In genomic region chr10:102597131-102597891, GRCh38 we compare ENCODE assay signal across 2 cellular contexts.
A peak's percentile ranks its signal among the peaks of the same experiment; 100 is the strongest.
TF ChIP-seq lines count a peak whose summit lies in the region.

No MANE protein-coding gene starts in this region.

TF ChIP-seq in H1, 55 proteins besides CTCF, POLR2A, EP300 and RAD21:
- TF ChIP-seq SIN3A (conservative IDR thresholded peaks at IDR 0.05 in 1 of 2, IDR thresholded peaks at IDR 0.05 in 1 of 2; ENCODE audit: low read depth in 1 of 2, low read length in 2 of 2) (no peak), NANOG (IDR thresholded peaks at IDR 0.05; ENCODE audit: insufficient read depth, low read depth, low read length, poor library complexity, severe bottlenecking) (no peak), SRF (IDR thresholded peaks at IDR 0.05; ENCODE audit: low read depth, low read length) (no peak)

TF ChIP-seq in HepG2, 621 proteins besides CTCF, POLR2A, EP300 and RAD21 (continues in another document):
- TF ChIP-seq SP2 (CRISPR knock-in tag; IDR thresholded peaks at IDR 0.05): no peak
- TF ChIP-seq CERS6 (CRISPR knock-in tag; IDR thresholded peaks at IDR 0.05): no peak
- TF ChIP-seq ZZZ3 (CRISPR knock-in tag; IDR thresholded peaks at IDR 0.05; ENCODE audit: borderline replicate concordance): peak; percentile 84; the same call in 1 of the 2 replicates
- peak; percentile 86 for TF ChIP-seq HMGXB3 (CRISPR knock-in tag; IDR thresholded peaks at IDR 0.05; ENCODE audit: borderline replicate concordance)
- no peak for TF ChIP-seq CAMTA2 (CRISPR knock-in tag; IDR thresholded peaks at IDR 0.05; ENCODE audit: borderline replicate concordance)
- peak; percentile 92 for TF ChIP-seq RXRB (CRISPR knock-in tag; IDR thresholded peaks at IDR 0.05; ENCODE audit: borderline replicate concordance)
- TF ChIP-seq ATF6 (CRISPR knock-in tag; conservative IDR thresholded peaks at IDR 0.05): 0 out of 2 replicates have a peak, but pooled peaks have one; percentile 68
- TF ChIP-seq STAG1 (CRISPR knock-in tag; IDR thresholded peaks at IDR 0.05): peak; percentile 13; the same call in 1 of the 2 replicates
- peak; percentile 83 for TF ChIP-seq NR2C2 (CRISPR knock-in tag; IDR thresholded peaks at IDR 0.05; ENCODE audit: borderline replicate concordance)
- TF ChIP-seq ZNF138 (CRISPR knock-in tag; IDR thresholded peaks at IDR 0.05; ENCODE audit: low read depth): no peak
- TF ChIP-seq SPEN (CRISPR knock-in tag; IDR thresholded peaks at IDR 0.05; ENCODE audit: low read depth): peak; percentile 96
- TF ChIP-seq ZNF724P (CRISPR knock-in tag; IDR thresholded peaks at IDR 0.05; ENCODE audit: borderline replicate concordance): no peak
- no peak for TF ChIP-seq ZBTB26 (CRISPR knock-in tag; IDR thresholded peaks at IDR 0.05; ENCODE audit: borderline replicate concordance)
- peak; percentile 59; the same call in 1 of the 2 replicates for TF ChIP-seq PITX1 (CRISPR knock-in tag; IDR thresholded peaks at IDR 0.05)
- no peak for TF ChIP-seq TEAD2 (CRISPR knock-in tag; IDR thresholded peaks at IDR 0.05)
- peak; percentile 99 for TF ChIP-seq ESRRA (CRISPR knock-in tag; IDR thresholded peaks at IDR 0.05; ENCODE audit: low read depth)
- TF ChIP-seq NFE2L2 (IDR thresholded peaks at IDR 0.05; ENCODE audit: low read length): no peak
- TF ChIP-seq GTF3A (CRISPR knock-in tag; conservative IDR thresholded peaks at IDR 0.05): no peak
- no peak for TF ChIP-seq ZC3H13 (CRISPR knock-in tag; IDR thresholded peaks at IDR 0.05)
- TF ChIP-seq ZNF292 (CRISPR knock-in tag; IDR thresholded peaks at IDR 0.05; ENCODE audit: borderline replicate concordance, low read depth): no peak
- TF ChIP-seq NFATC3 (CRISPR knock-in tag; IDR thresholded peaks at IDR 0.05): no peak
- TF ChIP-seq ZNF780A (CRISPR knock-in tag; IDR thresholded peaks at IDR 0.05): no peak
- no peak for TF ChIP-seq MTF1 (CRISPR knock-in tag; IDR thresholded peaks at IDR 0.05)
- TF ChIP-seq KDM5B (CRISPR knock-in tag; IDR thresholded peaks at IDR 0.05; ENCODE audit: borderline replicate concordance): peak; percentile 68
- TF ChIP-seq MYNN (CRISPR knock-in tag; IDR thresholded peaks at IDR 0.05; ENCODE audit: low read depth): no peak; the same call in 1 of the 2 replicates
- no peak for TF ChIP-seq SRSF9 (IDR thresholded peaks at IDR 0.05; ENCODE audit: borderline replicate concordance, insufficient read depth, low read depth, low read length, poor library complexity, severe bottlenecking)
- TF ChIP-seq NAIF1 (CRISPR knock-in tag; IDR thresholded peaks at IDR 0.05; ENCODE audit: borderline replicate concordance): no peak
- TF ChIP-seq ATF7 (IDR thresholded peaks at IDR 0.05): no peak
- TF ChIP-seq ATF7 (CRISPR knock-in tag; IDR thresholded peaks at IDR 0.05): no peak
- no peak for TF ChIP-seq NFRKB (IDR thresholded peaks at IDR 0.05)
- no peak for TF ChIP-seq NFAT5 (CRISPR knock-in tag; IDR thresholded peaks at IDR 0.05)
- TF ChIP-seq SCMH1 (CRISPR knock-in tag; IDR thresholded peaks at IDR 0.05; ENCODE audit: borderline replicate concordance): no peak
- TF ChIP-seq KMT2B (CRISPR knock-in tag; IDR thresholded peaks at IDR 0.05): no peak
- TF ChIP-seq ZSCAN21 (CRISPR knock-in tag; IDR thresholded peaks at IDR 0.05; ENCODE audit: borderline replicate concordance): 0 out of 2 replicates have a peak, but pooled peaks have one; percentile 36
- TF ChIP-seq MBD4 (IDR thresholded peaks at IDR 0.05; ENCODE audit: borderline replicate concordance, low read length): no peak
- TF ChIP-seq ZEB1 (IDR thresholded peaks at IDR 0.05; ENCODE audit: insufficient replicate concordance, low read depth): peak; percentile 52
- no peak for TF ChIP-seq JUND (CRISPR knock-in tag; IDR thresholded peaks at IDR 0.05)
- no peak; the same call in 1 of the 2 replicates for TF ChIP-seq MTERF4 (CRISPR knock-in tag; IDR thresholded peaks at IDR 0.05)
- TF ChIP-seq ZMAT5 (CRISPR knock-in tag; IDR thresholded peaks at IDR 0.05; ENCODE audit: borderline replicate concordance, low read depth): no peak
- no peak for TF ChIP-seq TAF1 (CRISPR knock-in tag; IDR thresholded peaks at IDR 0.05)
- TF ChIP-seq ZSCAN31 (CRISPR knock-in tag; IDR thresholded peaks at IDR 0.05; ENCODE audit: low read depth): no peak
- no peak for TF ChIP-seq NFYC (CRISPR knock-in tag; IDR thresholded peaks at IDR 0.05)
- TF ChIP-seq ZNF616 (CRISPR knock-in tag; IDR thresholded peaks at IDR 0.05; ENCODE audit: low read depth): no peak
- peak; percentile 34; the same call in 1 of the 2 replicates for TF ChIP-seq ZNF230 (CRISPR knock-in tag; IDR thresholded peaks at IDR 0.05)
- TF ChIP-seq DR1 (CRISPR knock-in tag; IDR thresholded peaks at IDR 0.05): peak; percentile 65; the same call in 1 of the 2 replicates
